ENCODE assay signal across 25 cellular contexts in genomic region chr4:6233943-6234342, GRCh38. TPM values are rescaled to one million over a fixed set of nuclear protein-coding genes. Genes with fewer than 3 reads are reported as not detected.
"Had no signal": no experiment of that assay in that cellular context is flagged by ENCODE, and none has a peak within 500 bp of the region (broad histone marks: within the 10 kb centered on the region; RNA-seq: fewer than 3 reads in every experiment).

No MANE protein-coding gene starts in this region.

- ATAC-seq: activated naive CD4-positive, alpha-beta T cell treated with anti-CD3 and anti-CD28 coated beads, Interleukin-2, amount 50 U/mL, for 72 hours; activated naive CD8-positive, alpha-beta T cell treated with anti-CD3 and anti-CD28 coated beads, Interleukin-2, amount 50 U/mL, for 24 hours; activated T-cell treated with anti-CD3 and anti-CD28 coated beads, Interleukin-2, amount 50 U/mL, for 4 hours; body of pancreas; T-cell had no signal

- DNase-seq: activated B cell treated with CpG ODN at 0.5 μM for 24 hours; activated CD4-positive, alpha-beta memory T cell treated with anti-CD3 and anti-CD28 coated beads for 36 hours; activated CD4-positive, alpha-beta T cell treated with anti-CD3 and anti-CD28 coated beads, Interleukin-2, amount 10 ng/mL, durations not matched to agents 7 days and 5 days; activated effector memory CD4-positive, alpha-beta T cell treated with anti-CD3 and anti-CD28 coated beads, Interleukin-2, amount 50 U/mL, for 16 hours; activated naive CD4-positive, alpha-beta T cell treated with Interleukin-2 at 50 U/mL for 16 hours; activated naive CD8-positive, alpha-beta T cell treated with anti-CD3 and anti-CD28 coated beads, Interleukin-2, amount 50 U/mL, for 24 hours; activated T-cell treated with anti-CD3 and anti-CD28 coated beads, Interleukin-2, amount 50 U/mL, for 4 hours; amniotic stem cell; body of pancreas; Karpas-422; MM.1S; NCI-H1105; NCI-H1436; NCI-H187; NCI-H2081 treated with DMSO at 0.1 percent for 48 hours; NCI-H446; NCI-H524; SHP77 treated with DMSO at 0.1 percent for 48 hours; T-helper 2 cell; T1000 had no signal

- H3K4me3 ChIP-seq: ascending aorta, body of pancreas had no signal

- H3K27ac ChIP-seq: ascending aorta, body of pancreas had no signal

- H3K9me3 ChIP-seq: ascending aorta, body of pancreas had no signal

- H3K27me3 ChIP-seq: ascending aorta, body of pancreas had no signal

- H3K36me3 ChIP-seq: ascending aorta had no signal

- H3K4me1 ChIP-seq: ascending aorta, body of pancreas had no signal

RNA-seq across cellular contexts. Expression of gene JAKMIP1, which starts 33.6 kb away (rescaled TPM):
- total RNA-seq: ascending aorta, bronchial epithelial cell, SK-MEL-5 had no signal
